7 cellular contexts compared by ENCODE assay signal in genomic region chr7:103573479-103574058, GRCh38.
DNase-seq lines count a peak whose midpoint lies in the region; ATAC-seq and TF ChIP-seq lines count a peak whose summit lies in the region.

No MANE protein-coding gene starts in this region.

- peak; percentile 82 to 85 for TF ChIP-seq RAD21 in liver (IDR thresholded peaks at IDR 0.05)

- H3K27ac ChIP-seq in liver (ENCODE audit: low read depth in 1 of 2, low read length in 2 of 2): no peak overlapping the region

- 43% methylated on average over 3 of the region's 3 CpGs for WGBS in liver

- H3K36me3 ChIP-seq in liver (ENCODE audit: control insufficient read depth in 4 of 4, insufficient read depth in 3 of 4, low read depth in 1 of 4, low read length in 3 of 4): no peaks in the 10 kb centered on the region

- H3K4me3 ChIP-seq in astrocyte of the spinal cord (ENCODE audit: low read depth, low read length) (no peak overlapping the region), liver (ENCODE audit: low read depth in 1 of 3, low read length in 3 of 3) (no peak overlapping the region)

- H3K9ac ChIP-seq in liver (ENCODE audit: low read depth in 1 of 2, low read length in 2 of 2): no peak overlapping the region

- no peaks in the 10 kb centered on the region for H3K9me3 ChIP-seq in liver (ENCODE audit: control insufficient read depth in 4 of 4, low read length in 3 of 4)

- in situ Hi-C loops in astrocyte of the spinal cord (cut with HindIII; ENCODE audit: low sequenced_read_pairs): no loop called here

- ATAC-seq in GM18519 (IDR thresholded peaks at IDR 0.05; ENCODE audit: low FRiP score, unreplicated experiment): no peak
- no peak for ATAC-seq in GM21576 (IDR thresholded peaks at IDR 0.05; ENCODE audit: unreplicated experiment)

- no peaks in the 10 kb centered on the region for H3K4me1 ChIP-seq in liver (ENCODE audit: control insufficient read depth in 4 of 4, insufficient read depth in 4 of 4, low read length in 3 of 4)

- peaks cover 0 to 2% (median 0%) of the 10 kb centered on the region in 4 donors for H3K27me3 ChIP-seq in liver (ENCODE audit: control insufficient read depth in 4 of 4, insufficient read depth in 4 of 4, low read length in 3 of 4)

- TF ChIP-seq CTCF in GM12872 (IDR thresholded peaks at IDR 0.05; ENCODE audit: insufficient read depth, low read depth, low read length) (peak; percentile 34; the same call in 2 of the 3 replicates), astrocyte of the spinal cord (IDR thresholded peaks at IDR 0.05; ENCODE audit: low read depth, low read length) (peak; percentile 33), liver (IDR thresholded peaks at IDR 0.05; ENCODE audit: low read depth, low read length, missing input control) (peak; percentile 58)

- DNase-seq in NCI-H146 (lab: John Stamatoyannopoulos, UW) (peak; percentile 30), astrocyte of the spinal cord (ENCODE audit: low read depth, low spot score) (peak; percentile 60), HPDE6-E6E7 (ENCODE audit: extremely low spot score) (no peak)

TF ChIP-seq in liver, 16 proteins besides CTCF, POLR2A, EP300 and RAD21:
- no peak for TF ChIP-seq EGR1 (IDR thresholded peaks at IDR 0.05; ENCODE audit: low read depth in 2 of 2)
- TF ChIP-seq FOXA1 (IDR thresholded peaks at IDR 0.05): no peak
- TF ChIP-seq ZBTB33 (IDR thresholded peaks at IDR 0.05): no peak
- no peak for TF ChIP-seq HNF4A (conservative IDR thresholded peaks at IDR 0.05)
- no peak for TF ChIP-seq YY1 (IDR thresholded peaks at IDR 0.05)
- TF ChIP-seq SP1 (IDR thresholded peaks at IDR 0.05): no peak
- no peak for TF ChIP-seq REST (IDR thresholded peaks at IDR 0.05)
- TF ChIP-seq JUND (IDR thresholded peaks at IDR 0.05): no peak
- no peak for TF ChIP-seq GABPA (IDR thresholded peaks at IDR 0.05 in 1 of 2, conservative IDR thresholded peaks at IDR 0.05 in 1 of 2)
- no peak for TF ChIP-seq TAF1 (conservative IDR thresholded peaks at IDR 0.05)
- TF ChIP-seq ATF3 (IDR thresholded peaks at IDR 0.05): no peak
- no peak for TF ChIP-seq HNF4G (IDR thresholded peaks at IDR 0.05)
